Comparison of ENCODE assay signal across 8 cellular contexts in genomic region chr11:119018074-119018938, GRCh38. TPM values are rescaled to one million over a fixed set of nuclear protein-coding genes. Genes with fewer than 3 reads are reported as not detected.
DNase-seq lines count a peak whose midpoint lies in the region; ATAC-seq, FAIRE-seq and TF ChIP-seq lines count a peak whose summit lies in the region.

Gene RPS25 (minus strand): TSS chr11:119018343. CDS start chr11:119018284, 59 bp downstream.
Gene TRAPPC4 (plus strand): TSS chr11:119018766. CDS start chr11:119018796, 30 bp downstream.

- H4K20me1 ChIP-seq in hepatocyte (ENCODE audit: insufficient read depth, poor library complexity, severe bottlenecking): peaks cover 7% of the 10 kb centered on the region

- H3K4me1 ChIP-seq in hepatocyte (ENCODE audit: insufficient read depth): peaks cover 35% of the 10 kb centered on the region

- no peaks in the 10 kb centered on the region for H3K27me3 ChIP-seq in hepatocyte

- H3K4me2 ChIP-seq in hepatocyte: peak within 1 kb of the TSS; percentile 91

- no peaks in the 10 kb centered on the region for H3K9me3 ChIP-seq in hepatocyte (ENCODE audit: low read depth)

- in situ Hi-C loops in astrocyte of the cerebellum (cut with HindIII; ENCODE audit: low sequenced_read_pairs): loop anchor here (5.0 kb wide), 1 partner anchor 84 kb away; the partner anchor contains the start of gene DPAGT1

- WGBS in hepatocyte (ENCODE audit: low lambda C conversion rate, missing lambda C conversion rate): under 1% methylated on average over 58 of the region's 63 CpGs

- no peak for TF ChIP-seq CTCF in astrocyte of the cerebellum (IDR thresholded peaks at IDR 0.05; ENCODE audit: low read depth, low read length, missing control alignments)
- TF ChIP-seq CTCF in hepatocyte (IDR thresholded peaks at IDR 0.05; ENCODE audit: poor library complexity): no peak

- H3K4me3 ChIP-seq in astrocyte of the cerebellum (ENCODE audit: low read depth, low read length) (peak within 1 kb of the TSS; percentile 57), hepatocyte (peak within 1 kb of the TSS; percentile 56)

- FAIRE-seq in GM18507 (lab: Jason Lieb, UNC): peak; percentile 94

- H2AFZ ChIP-seq in hepatocyte: peak within 1 kb of the TSS; percentile 58

- DNase-seq in GM18507 (ENCODE audit: extremely low spot score, insufficient read length, low read depth) (peak; percentile 84), NCI-H2029 treated with DMSO at 0.1 percent for 48 hours (lab: John Stamatoyannopoulos, UW) (peak; percentile 93), T-helper 9 cell (peak; percentile 93), astrocyte of the cerebellum (ENCODE audit: low read depth) (peak; percentile 87), hepatocyte (ENCODE audit: low spot score) (peak; percentile 97), renal cortical epithelial cell (ENCODE audit: low read depth) (peak; percentile 92), cortex of kidney (lab: John Stamatoyannopoulos, UW) (no peak)

- H3K36me3 ChIP-seq in hepatocyte (replicated peaks; ENCODE audit: insufficient read depth, low read depth): no peaks in the 10 kb centered on the region

- no peaks in the 10 kb centered on the region for H3K9me2 ChIP-seq in hepatocyte (replicated peaks; ENCODE audit: insufficient read depth)

- peaks cover 64% of the 10 kb centered on the region for H3K79me2 ChIP-seq in hepatocyte

- peak; percentile 87 for ATAC-seq in HG02981 (IDR thresholded peaks at IDR 0.05; ENCODE audit: unreplicated experiment)

- peak within 1 kb of the TSS; percentile 86 for H3K27ac ChIP-seq in hepatocyte

RNA-seq across cellular contexts. Expression of gene RPS25, which starts in this region (rescaled TPM):
- total RNA-seq in hepatocyte (1,502 and 1,568 TPM in 2 replicates), renal cortical epithelial cell (998 and 1,564 TPM in 2 replicates)
- polyA plus RNA-seq in hepatocyte: 1,058 and 1,100 TPM in 2 replicates

RNA-seq across cellular contexts. Expression of gene TRAPPC4, which starts in this region (rescaled TPM):
- total RNA-seq in hepatocyte: 78.5 and 96.1 TPM in 2 replicates
- polyA plus RNA-seq in hepatocyte: 174 and 175 TPM in 2 replicates
- 102 and 103 TPM in 2 replicates for total RNA-seq in renal cortical epithelial cell
